ENCODE assay signal across 8 cellular contexts in the genomic region with DNA sequence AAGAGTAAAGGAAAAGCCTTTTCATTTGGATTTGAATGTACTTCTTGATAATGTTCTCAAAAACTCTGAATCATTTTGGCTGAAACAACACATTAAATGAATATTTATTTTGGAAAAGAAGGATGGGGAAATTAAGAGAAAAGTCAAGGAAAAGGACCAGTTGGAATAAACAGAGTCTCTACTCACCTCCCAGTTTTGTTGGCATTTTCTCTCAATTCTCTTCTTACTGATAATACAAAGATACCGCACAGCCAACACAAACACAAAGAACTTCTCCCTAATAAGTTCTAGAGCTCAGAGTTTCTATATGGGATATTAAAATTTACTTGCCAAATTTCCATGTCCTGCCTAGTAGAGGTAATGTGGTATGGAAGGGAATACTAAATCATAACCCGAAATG.
"Had no signal": no experiment of that assay in that cellular context is flagged by ENCODE, and none has a peak within 500 bp of the region (broad histone marks: within the 10 kb centered on the region; RNA-seq: fewer than 3 reads in every experiment).

No MANE protein-coding gene starts in this region.

- H3K4me3 ChIP-seq: GM12878 had no signal

- FAIRE-seq: G401.6, GM12878, GM12891, GM12892, GM18507, GM19239 had no signal

- DNase-seq: GDM1, GF-D8 had no signal

- ATAC-seq: GM12878 had no signal
